In genomic region chr5:167702014-167702413, GRCh38 we compare ENCODE assay signal across 17 cellular contexts.
A peak's percentile ranks its signal among the peaks of the same experiment; 100 is the strongest.
DNase-seq lines count a peak whose midpoint lies in the region; FAIRE-seq and TF ChIP-seq lines count a peak whose summit lies in the region.
"Had no signal": no experiment of that assay in that cellular context is flagged by ENCODE, and none has a peak within 500 bp of the region (broad histone marks: within the 10 kb centered on the region; RNA-seq: fewer than 3 reads in every experiment).

No MANE protein-coding gene starts in this region.

- dilution Hi-C loops in mammary epithelial cell (cut with HindIII; ENCODE audit: low sequenced_read_pairs) = no loop called here

- H3K27me3 ChIP-seq in mammary epithelial cell (ENCODE audit: insufficient read depth, low read length) (no peaks in the 10 kb centered on the region), osteoblast (ENCODE audit: insufficient read depth, low read length) (no peaks in the 10 kb centered on the region)

- FAIRE-seq in D721Med (lab: Jason Lieb, UNC) = peak; percentile 64

- no peak overlapping the region for H3K4me2 ChIP-seq in mammary epithelial cell (ENCODE audit: insufficient read depth, low read depth, low read length)
- no peak overlapping the region for H3K4me2 ChIP-seq in osteoblast (ENCODE audit: insufficient read depth, low read length)

- WGBS in mammary epithelial cell (ENCODE audit: low coverage, missing lambda C conversion rate) = 61% methylated on average over 2 of the region's 2 CpGs

- in situ Hi-C loops in mammary epithelial cell (cut with MboI; ENCODE audit: low sequenced_read_pairs in 2 of 2) = loop anchor here in 1 of 2 donors (25.0 kb wide), 2 partner anchors 115 to 310 kb away; no protein-coding TSS in a partner anchor

- no peak overlapping the region for H3K27ac ChIP-seq in mammary epithelial cell (ENCODE audit: insufficient read depth, low read depth, low read length)
- peak overlapping the region; percentile 21 for H3K27ac ChIP-seq in osteoblast (ENCODE audit: low read depth, low read length)

- H3K4me1 ChIP-seq in mammary epithelial cell (ENCODE audit: insufficient read depth, low read length) = peaks cover 34% of the 10 kb centered on the region
- H3K4me1 ChIP-seq in osteoblast (ENCODE audit: insufficient read depth, low read length) = peaks cover 28% of the 10 kb centered on the region

- TF ChIP-seq CTCF in D721Med (IDR thresholded peaks at IDR 0.05; ENCODE audit: insufficient read depth, missing control alignments) (no peak), mammary epithelial cell (conservative IDR thresholded peaks at IDR 0.05 in 1 of 2, IDR thresholded peaks at IDR 0.05 in 1 of 2; ENCODE audit: extremely low read depth in 1 of 2, insufficient read depth in 1 of 2, low read depth in 1 of 2, low read length in 2 of 2) (no peak), osteoblast (IDR thresholded peaks at IDR 0.05; ENCODE audit: extremely low read depth, low read depth, low read length) (no peak)

- no TSS peak for BruUV-seq in mammary epithelial cell (replicated peaks; lab: Mats Ljungman, UMichigan)

- no peaks in the 10 kb centered on the region for H3K36me3 ChIP-seq in mammary epithelial cell (ENCODE audit: insufficient read depth, low read length)
- H3K36me3 ChIP-seq in osteoblast (ENCODE audit: insufficient read depth, low read length) = no peaks in the 10 kb centered on the region
- H3K36me3 ChIP-seq: HAP-1 had no signal

- DNase-seq in D721Med (ENCODE audit: insufficient read length, low spot score) (no peak), NCI-H82 treated with DMSO at 0.1 percent for 48 hours (lab: John Stamatoyannopoulos, UW; ENCODE audit: unreplicated experiment) (peak; percentile 28), mammary epithelial cell (no peak), osteoblast (ENCODE audit: insufficient read length, low spot score, missing footprints) (no peak), NCI-H128 (lab: John Stamatoyannopoulos, UW; ENCODE audit: unreplicated experiment) (no peak)
- no peak for DNase-seq in activated T-cell treated with anti-CD3 and anti-CD28 coated beads, Interleukin-2, amount 50 U/mL, for 1 hour
- DNase-seq in stimulated activated CD4-positive, alpha-beta T cell treated with anti-CD3 and anti-CD28 coated beads, Interleukin-12 subunit alpha, Interleukin-12 subunit beta, amount 100 ng/mL, for 4 hours = no peak
- DNase-seq: AML-193, DMS 273 treated with DMSO at 0.1 percent for 48 hours, GDM1, KBM-7, NCI-H1417, NCI-H187, NCI-H2227 treated with DMSO at 0.1 percent for 48 hours, NCI-H510A treated with DMSO at 0.1 percent for 48 hours, PC-3 had no signal

- intact Hi-C loops in mammary epithelial cell (cut with micrococcal nuclease) = loop anchor here (5.0 kb wide), 1 partner anchor 345 kb away; no protein-coding TSS in a partner anchor

- no peaks in the 10 kb centered on the region for H4K20me1 ChIP-seq in mammary epithelial cell (ENCODE audit: insufficient read depth, low read length)
- no peaks in the 10 kb centered on the region for H4K20me1 ChIP-seq in osteoblast (ENCODE audit: insufficient read depth, low read length)

- H2AFZ ChIP-seq in mammary epithelial cell (ENCODE audit: low read depth, low read length) (peak overlapping the region; percentile 40), osteoblast (ENCODE audit: low read length) (peak overlapping the region; percentile 52)

- CTCF ChIA-PET in mammary epithelial cell (lab: Charles Lee; ENCODE audit: low non-redundant PET) = no interaction called here

- H3K4me3 ChIP-seq in mammary epithelial cell (replicated peaks in 1 of 3; ENCODE audit: insufficient read depth in 1 of 3, low read depth in 2 of 3, low read length in 3 of 3) (no peak overlapping the region), osteoblast (ENCODE audit: insufficient read depth, low read length) (no peak overlapping the region)
- H3K4me3 ChIP-seq: HAP-1 had no signal

- no peaks in the 10 kb centered on the region for H3K79me2 ChIP-seq in mammary epithelial cell (ENCODE audit: insufficient read depth, low read length)
- H3K79me2 ChIP-seq in osteoblast (ENCODE audit: insufficient read depth, low read length) = no peaks in the 10 kb centered on the region

- no peaks in the 10 kb centered on the region for H3K9me3 ChIP-seq in mammary epithelial cell (replicated peaks; ENCODE audit: insufficient read depth, low read length)
- H3K9me3 ChIP-seq in osteoblast (ENCODE audit: low read depth, low read length) = no peaks in the 10 kb centered on the region
- H3K9me3 ChIP-seq: HAP-1 had no signal

- no peak overlapping the region for H3K9ac ChIP-seq in mammary epithelial cell (ENCODE audit: insufficient read depth, low read length)
